8 cellular contexts compared by ENCODE assay signal in genomic region chrX:73943572-73943899, GRCh38.
A peak's percentile ranks its signal among the peaks of the same experiment; 100 is the strongest.
DNase-seq lines count a peak whose midpoint lies in the region; ATAC-seq and TF ChIP-seq lines count a peak whose summit lies in the region.

No MANE protein-coding gene starts in this region.

- peak; percentile 5 for DNase-seq in ELR (ENCODE audit: low read depth)
- DNase-seq in PC-9, result no peak
- no peak for DNase-seq in epithelial cell of proximal tubule (ENCODE audit: low read depth)
- DNase-seq in activated CD8-positive, alpha-beta memory T cell treated with anti-CD3 and anti-CD28 coated beads for 24 hours, result no peak
- no peak for DNase-seq in activated CD4-positive, alpha-beta T cell treated with anti-CD3 and anti-CD28 coated beads for 4 hours

- no peak overlapping the region for H3K9ac ChIP-seq in parathyroid adenoma

- no peaks in the 10 kb centered on the region for H3K9me2 ChIP-seq in PC-9 (ENCODE audit: insufficient read depth)

- H3K79me2 ChIP-seq in PC-9 (ENCODE audit: low read depth) (peaks cover 34% of the 10 kb centered on the region), parathyroid adenoma (peaks cover 8% of the 10 kb centered on the region)

- H3K9me3 ChIP-seq in PC-9 (ENCODE audit: insufficient read depth, low read depth), result no peaks in the 10 kb centered on the region
- no peaks in the 10 kb centered on the region for H3K9me3 ChIP-seq in parathyroid adenoma (ENCODE audit: control insufficient read depth, low read length)

- H4K20me1 ChIP-seq in PC-9 (ENCODE audit: insufficient read depth), result no peaks in the 10 kb centered on the region

- H3K4me2 ChIP-seq in PC-9 (peak overlapping the region; percentile 96), parathyroid adenoma (ENCODE audit: low read length) (peak overlapping the region; percentile 81)

- CTCF ChIA-PET in PC-9 (lab: Charles Lee), result interaction anchor here (0.6 kb wide), 1 partner anchor 34 kb away, joined by 5 read pairs; no protein-coding TSS in a partner anchor

- H3F3A ChIP-seq in PC-9 (ENCODE audit: insufficient read depth, low read depth), result no peaks in the 10 kb centered on the region

- BruUV-seq in PC-9 (replicated peaks; lab: Mats Ljungman, UMichigan), result TSS peak; percentile 81

- H3K4me3 ChIP-seq in PC-9, result peak overlapping the region; percentile 99
- H3K4me3 ChIP-seq in epithelial cell of proximal tubule (ENCODE audit: low read depth, low read length), result peak overlapping the region; percentile 81
- H3K4me3 ChIP-seq in parathyroid adenoma (ENCODE audit: low read depth, low read length), result peak overlapping the region; percentile 90

- H3K27ac ChIP-seq in PC-9 (peak overlapping the region; percentile 23), parathyroid adenoma (no peak overlapping the region)

- H2AFZ ChIP-seq in PC-9, result peak overlapping the region; percentile 96
- H2AFZ ChIP-seq in parathyroid adenoma, result peak overlapping the region; percentile 81

- H3K36me3 ChIP-seq in PC-9 (ENCODE audit: low read depth), result no peaks in the 10 kb centered on the region
- no peaks in the 10 kb centered on the region for H3K36me3 ChIP-seq in parathyroid adenoma (ENCODE audit: control insufficient read depth, insufficient read depth, low read length)

- TF ChIP-seq CTCF in PC-9 (conservative IDR thresholded peaks at IDR 0.05) (no peak), epithelial cell of proximal tubule (conservative IDR thresholded peaks at IDR 0.05; ENCODE audit: low read depth, low read length) (no peak), parathyroid adenoma (IDR thresholded peaks at IDR 0.05) (no peak)

- no peaks in the 10 kb centered on the region for H3K27me3 ChIP-seq in PC-9 (ENCODE audit: insufficient read depth, low read depth)
- H3K27me3 ChIP-seq in parathyroid adenoma (ENCODE audit: control insufficient read depth, insufficient read depth, low read length), result no peaks in the 10 kb centered on the region

- POLR2A ChIA-PET in PC-9 (lab: Charles Lee; ENCODE audit: unreplicated experiment), result no interaction called here

- H3K4me1 ChIP-seq in PC-9 (replicated peaks; ENCODE audit: insufficient read depth) (peaks cover 10% of the 10 kb centered on the region), parathyroid adenoma (no peaks in the 10 kb centered on the region)

- intact Hi-C loops in PC-9 (cut with micrococcal nuclease; ENCODE audit: unreplicated experiment), result loop anchor here (10.0 kb wide), 1 partner anchor 79 kb away; no protein-coding TSS in a partner anchor

- ATAC-seq in HG02885 (IDR thresholded peaks at IDR 0.05; ENCODE audit: poor library complexity, unreplicated experiment) (no peak), GM21619 (IDR thresholded peaks at IDR 0.05; ENCODE audit: unreplicated experiment) (no peak)
